In genomic region chr3:93979850-93980677, GRCh38 we compare ENCODE assay signal across 8 cellular contexts. TPM values are rescaled to one million over a fixed set of nuclear protein-coding genes. Genes with fewer than 3 reads are reported as not detected.
DNase-seq lines count a peak whose midpoint lies in the region; ATAC-seq and TF ChIP-seq lines count a peak whose summit lies in the region.

Gene ARL13B, plus strand, starts transcription at chr3:93980155. Its CDS starts 269 bp downstream, at chr3:93980424.

- no peaks in the 10 kb centered on the region for H3K36me3 Mint-ChIP-seq in T-helper 1 cell treated with Interleukin-12 subunit alpha and Interleukin-12 subunit beta and Interleukin-4 antibody, amounts not matched to agents 30 μg/mL and 1 μg/mL, for 36 hours (ENCODE audit: low read depth)

- in situ Hi-C loops in GM13976 (cut with MboI; ENCODE audit: low sequenced_read_pairs, unreplicated experiment) = no loop called here

- peaks cover 18% of the 10 kb centered on the region for H3K4me1 Mint-ChIP-seq in T-helper 1 cell treated with Interleukin-12 subunit alpha and Interleukin-12 subunit beta and Interleukin-4 antibody, amounts not matched to agents 30 μg/mL and 1 μg/mL, for 36 hours (ENCODE audit: low read depth)

- peak within 1 kb of the TSS; percentile 85 for H3K4me3 Mint-ChIP-seq in T-helper 1 cell treated with Interleukin-12 subunit alpha and Interleukin-12 subunit beta and Interleukin-4 antibody, amounts not matched to agents 30 μg/mL and 1 μg/mL, for 36 hours

- ATAC-seq in HG02870 (IDR thresholded peaks at IDR 0.05; ENCODE audit: unreplicated experiment) (peak; percentile 100), left cardiac atrium (peak; percentile 100)

- H3K27ac Mint-ChIP-seq in T-helper 1 cell treated with Interleukin-12 subunit alpha and Interleukin-12 subunit beta and Interleukin-4 antibody, amounts not matched to agents 30 μg/mL and 1 μg/mL, for 36 hours = peak within 1 kb of the TSS; percentile 53

- H3K27me3 Mint-ChIP-seq in T-helper 1 cell treated with Interleukin-12 subunit alpha and Interleukin-12 subunit beta and Interleukin-4 antibody, amounts not matched to agents 30 μg/mL and 1 μg/mL, for 36 hours (ENCODE audit: low read depth) = no peaks in the 10 kb centered on the region

- TF ChIP-seq CTCF in GM13976 (IDR thresholded peaks at IDR 0.05; ENCODE audit: borderline replicate concordance, control extremely low read depth, extremely low read depth, insufficient read depth, missing control alignments) = no peak

- peak; percentile 96 for DNase-seq in GM13976 (ENCODE audit: low spot score)
- peak; percentile 98 for DNase-seq in NCI-H146 treated with DMSO at 0.1 percent for 48 hours (lab: John Stamatoyannopoulos, UW; ENCODE audit: unreplicated experiment)
- peak; percentile 100 for DNase-seq in amniotic stem cell (lab: John Stamatoyannopoulos, UW)
- peak; percentile 99 for DNase-seq in left cardiac atrium
- DNase-seq in posterior vena cava (ENCODE audit: low spot score) = peak; percentile 99
- DNase-seq in ureter (ENCODE audit: low spot score) = peak; percentile 97

- intact Hi-C loops in left cardiac atrium (cut with DNase I) (loop anchor here in 1 of 2 donors (10.0 kb wide), 1 partner anchor 55 kb away; no protein-coding TSS in a partner anchor), posterior vena cava (cut with DNase I) (loop anchor here in 1 of 2 donors (10.0 kb wide), 1 partner anchor 85 kb away; the partner anchor contains the start of genes DHFR2 and NSUN3)

- H3K9me3 Mint-ChIP-seq in T-helper 1 cell treated with Interleukin-12 subunit alpha and Interleukin-12 subunit beta and Interleukin-4 antibody, amounts not matched to agents 30 μg/mL and 1 μg/mL, for 36 hours = no peaks in the 10 kb centered on the region

RNA-seq across cellular contexts. Expression of gene ARL13B, which starts in this region (rescaled TPM):
- total RNA-seq in left cardiac atrium (1 to 10 TPM; 6.7 to 8.6 TPM), posterior vena cava (10 to 100 TPM; 12.3 to 14.0 TPM), ureter (8.9 TPM)

Comparison
In these comparisons a context has a peak if more than half of its experiments do, and no peak if none do; other contexts are left out.
1. Peak in every context shown above with its lines: DNase-seq and ATAC-seq.